In genomic region chr4:25320374-25321172, GRCh38 we compare ENCODE assay signal across 11 cellular contexts. TPM values are rescaled to one million over a fixed set of nuclear protein-coding genes. Genes with fewer than 3 reads are reported as not detected.
DNase-seq lines count a peak whose midpoint lies in the region; ATAC-seq lines count a peak whose summit lies in the region.
"Had no signal": no experiment of that assay in that cellular context is flagged by ENCODE, and none has a peak within 500 bp of the region (broad histone marks: within the 10 kb centered on the region; RNA-seq: fewer than 3 reads in every experiment).

No MANE protein-coding gene starts in this region.

- no peaks in the 10 kb centered on the region for H3K9me3 Mint-ChIP-seq in activated CD4-positive, alpha-beta T cell treated with anti-CD3 and anti-CD28 coated beads for 36 hours (ENCODE audit: low read depth)
- no peaks in the 10 kb centered on the region for H3K9me3 Mint-ChIP-seq in activated naive CD8-positive, alpha-beta T cell treated with anti-CD3 and anti-CD28 coated beads for 36 hours

- H3K4me1 Mint-ChIP-seq in activated CD4-positive, alpha-beta T cell treated with anti-CD3 and anti-CD28 coated beads for 36 hours, result peaks cover 37% of the 10 kb centered on the region
- H3K4me1 Mint-ChIP-seq in activated naive CD8-positive, alpha-beta T cell treated with anti-CD3 and anti-CD28 coated beads for 36 hours, result peaks cover 34% of the 10 kb centered on the region
- H3K4me1 Mint-ChIP-seq: B cell had no signal

- POLR2A ChIA-PET in activated CD4-positive, alpha-beta T cell treated with anti-CD3 and anti-CD28 coated beads for 36 hours (lab: Charles Lee), result interaction anchor here (1.1 to 1.6 kb wide), 3 partner anchors 8 to 161 kb away, joined by 4 to 9 read pairs (median 4); partner anchors contain the start of genes SEPSECS and ZCCHC4

- CTCF ChIA-PET in activated CD4-positive, alpha-beta T cell treated with anti-CD3 and anti-CD28 coated beads for 36 hours (lab: Charles Lee), result interaction anchor here (0.8 to 2.6 kb wide), 5 partner anchors 8 to 158 kb away, joined by 3 to 26 read pairs (median 4); partner anchors contain the start of gene ZCCHC4

- peak; percentile 93 for ATAC-seq in activated CD4-positive, alpha-beta T cell treated with anti-CD3 and anti-CD28 coated beads for 36 hours
- ATAC-seq in GM21825 (IDR thresholded peaks at IDR 0.05; ENCODE audit: unreplicated experiment), result no peak

- intact Hi-C loops in activated CD4-positive, alpha-beta T cell treated with anti-CD3 and anti-CD28 coated beads for 36 hours (cut with DNase I, micrococcal nuclease), result loop anchor here (1.0 to 5.0 kb wide), 5 partner anchors 8 to 160 kb away; partner anchors contain the start of genes ANAPC4 (in 1 of the 2), PI4K2B (in 1 of the 2), SEPSECS (in 1 of the 2) and ZCCHC4 (in 1 of the 2)

- H3K27ac Mint-ChIP-seq in activated CD4-positive, alpha-beta T cell treated with anti-CD3 and anti-CD28 coated beads for 36 hours, result peak overlapping the region; percentile 89
- peak overlapping the region; percentile 81 for H3K27ac Mint-ChIP-seq in activated naive CD8-positive, alpha-beta T cell treated with anti-CD3 and anti-CD28 coated beads for 36 hours
- H3K27ac Mint-ChIP-seq: B cell had no signal

- H3K4me3 Mint-ChIP-seq in activated CD4-positive, alpha-beta T cell treated with anti-CD3 and anti-CD28 coated beads for 36 hours, result peak overlapping the region; percentile 16
- peak overlapping the region; percentile 57 for H3K4me3 Mint-ChIP-seq in activated naive CD8-positive, alpha-beta T cell treated with anti-CD3 and anti-CD28 coated beads for 36 hours
- H3K4me3 Mint-ChIP-seq: B cell had no signal

- peaks cover 33% of the 10 kb centered on the region for H3K36me3 Mint-ChIP-seq in activated CD4-positive, alpha-beta T cell treated with anti-CD3 and anti-CD28 coated beads for 36 hours (ENCODE audit: low read depth)
- H3K36me3 Mint-ChIP-seq in activated naive CD8-positive, alpha-beta T cell treated with anti-CD3 and anti-CD28 coated beads for 36 hours, result peaks cover 15% of the 10 kb centered on the region

- H3K27me3 Mint-ChIP-seq in activated CD4-positive, alpha-beta T cell treated with anti-CD3 and anti-CD28 coated beads for 36 hours, result no peaks in the 10 kb centered on the region
- H3K27me3 Mint-ChIP-seq in activated naive CD8-positive, alpha-beta T cell treated with anti-CD3 and anti-CD28 coated beads for 36 hours, result no peaks in the 10 kb centered on the region
- H3K27me3 Mint-ChIP-seq: B cell had no signal

- no peak for DNase-seq in activated CD4-positive, alpha-beta T cell treated with anti-CD3 and anti-CD28 coated beads for 36 hours
- DNase-seq in activated CD4-positive, alpha-beta T cell treated with anti-CD3 and anti-CD28 coated beads, Interleukin-2, amount 50 U/mL, for 4 hours, result no peak
- DNase-seq in LHCN-M2 (ENCODE audit: low read depth), result peak; percentile 92
- no peak for DNase-seq in activated naive CD8-positive, alpha-beta T cell treated with anti-CD3 and anti-CD28 coated beads for 36 hours
- DNase-seq in renal cortical epithelial cell (ENCODE audit: low read depth), result peak; percentile 99
- no peak for DNase-seq in NCI-H1092 treated with DMSO at 0.1 percent for 48 hours (lab: John Stamatoyannopoulos, UW)
- DNase-seq in NCI-H2081 (lab: John Stamatoyannopoulos, UW), result no peak
- DNase-seq: central memory CD4-positive, alpha-beta T cell; stimulated activated CD4-positive, alpha-beta T cell treated with anti-CD3 and anti-CD28 coated beads, Interleukin-1b, Interleukin-23, amount 100 ng/mL, for 48 hours had no signal

RNA-seq across cellular contexts. Expression of gene ZCCHC4, which starts 8.0 kb away (rescaled TPM):
- total RNA-seq in activated CD4-positive, alpha-beta T cell treated with anti-CD3 and anti-CD28 coated beads for 36 hours, result 10 to 100 TPM; 11.7 to 12.3 TPM
- total RNA-seq in LHCN-M2 (2014; rRNA removed) (14.8 and 16.9 TPM in 2 replicates), renal cortical epithelial cell (10.6 and 13.6 TPM in 2 replicates)
- 3.9 TPM for polyA plus RNA-seq in LHCN-M2 (2012)
- 10 to 100 TPM; 13.0 to 15.9 TPM for total RNA-seq in activated naive CD8-positive, alpha-beta T cell treated with anti-CD3 and anti-CD28 coated beads for 36 hours

RNA-seq across cellular contexts. Expression of gene ANAPC4, which starts 56.5 kb away (rescaled TPM):
- total RNA-seq in activated CD4-positive, alpha-beta T cell treated with anti-CD3 and anti-CD28 coated beads for 36 hours, result 10 to 100 TPM; 19.2 to 31.2 TPM
- total RNA-seq in LHCN-M2 (2014; rRNA removed), result 29.4 and 30.8 TPM in 2 replicates
- polyA plus RNA-seq in LHCN-M2 (2012), result 11.5 TPM
- total RNA-seq in activated naive CD8-positive, alpha-beta T cell treated with anti-CD3 and anti-CD28 coated beads for 36 hours, result 10 to 100 TPM; 32.0 to 33.0 TPM
- total RNA-seq in renal cortical epithelial cell, result 26.2 and 43.6 TPM in 2 replicates

Comparison
In these comparisons a context has a peak if more than half of its experiments do, and no peak if none do; other contexts are left out.
1. DNase-seq: peak in LHCN-M2 (single experiment) and renal cortical epithelial cell (single experiment); none in activated CD4-positive, alpha-beta T cell treated with anti-CD3 and anti-CD28 coated beads for 36 hours (single experiment), activated CD4-positive, alpha-beta T cell treated with anti-CD3 and anti-CD28 coated beads, Interleukin-2, amount 50 U/mL, for 4 hours (0 of 2), activated naive CD8-positive, alpha-beta T cell treated with anti-CD3 and anti-CD28 coated beads for 36 hours (single experiment), NCI-H1092 treated with DMSO at 0.1 percent for 48 hours (single experiment) and NCI-H2081 (0 of 2).